In genomic region chr1:45206808-45207624, GRCh38 we compare ENCODE assay signal across 8 cellular contexts. TPM values are rescaled to one million over a fixed set of nuclear protein-coding genes. Genes with fewer than 3 reads are reported as not detected.
DNase-seq lines count a peak whose midpoint lies in the region; ATAC-seq and TF ChIP-seq lines count a peak whose summit lies in the region.

No MANE protein-coding gene starts in this region.

- no peaks in the 10 kb centered on the region for H3K36me3 Mint-ChIP-seq in activated CD4-positive, alpha-beta T cell treated with anti-CD3 and anti-CD28 coated beads, Interleukin-2, amount 10 ng/mL, durations not matched to agents 7 days and 5 days (ENCODE audit: low read depth)
- no peaks in the 10 kb centered on the region for H3K36me3 Mint-ChIP-seq in activated naive CD8-positive, alpha-beta T cell treated with anti-CD3 and anti-CD28 coated beads, Interleukin-2, amount 50 U/mL, for 24 hours (ENCODE audit: low read depth)

- H3K27ac ChIP-seq in liver (ENCODE audit: low read depth in 1 of 2, low read length in 2 of 2) (no peak overlapping the region), thymus (ENCODE audit: low read depth) (peak overlapping the region; percentile 5)

- POLR2A ChIA-PET in activated CD4-positive, alpha-beta T cell treated with anti-CD3 and anti-CD28 coated beads, Interleukin-2, amount 10 ng/mL, durations not matched to agents 7 days and 5 days (lab: Charles Lee) = no interaction called here

- H3K9me3 Mint-ChIP-seq in activated CD4-positive, alpha-beta T cell treated with anti-CD3 and anti-CD28 coated beads, Interleukin-2, amount 10 ng/mL, durations not matched to agents 7 days and 5 days = no peaks in the 10 kb centered on the region
- H3K9me3 Mint-ChIP-seq in activated naive CD8-positive, alpha-beta T cell treated with anti-CD3 and anti-CD28 coated beads, Interleukin-2, amount 50 U/mL, for 24 hours = no peaks in the 10 kb centered on the region

- no peak for TF ChIP-seq RAD21 in liver (IDR thresholded peaks at IDR 0.05)

- CTCF ChIA-PET in activated CD4-positive, alpha-beta T cell treated with anti-CD3 and anti-CD28 coated beads, Interleukin-2, amount 10 ng/mL, durations not matched to agents 7 days and 5 days (lab: Charles Lee) = no interaction called here

- H3K4me3 ChIP-seq in liver (ENCODE audit: low read depth in 1 of 3, low read length in 3 of 3) = peak overlapping the region; percentile 61 to 98 (median 68)
- H3K4me3 ChIP-seq in thymus (ENCODE audit: low read length) = peak overlapping the region; percentile 72

- peaks cover 47% of the 10 kb centered on the region for H3K27me3 Mint-ChIP-seq in activated CD4-positive, alpha-beta T cell treated with anti-CD3 and anti-CD28 coated beads, Interleukin-2, amount 10 ng/mL, durations not matched to agents 7 days and 5 days
- H3K27me3 Mint-ChIP-seq in activated naive CD8-positive, alpha-beta T cell treated with anti-CD3 and anti-CD28 coated beads, Interleukin-2, amount 50 U/mL, for 24 hours = peaks cover 31% of the 10 kb centered on the region

- H3K9ac ChIP-seq in liver (ENCODE audit: low read depth in 1 of 2, low read length in 2 of 2) = peak overlapping the region; percentile 51 to 54

- TF ChIP-seq CTCF in liver (IDR thresholded peaks at IDR 0.05; ENCODE audit: low read depth, low read length, missing input control) = no peak

- H3K27me3 ChIP-seq in liver (ENCODE audit: control insufficient read depth in 4 of 4, insufficient read depth in 4 of 4, low read length in 3 of 4) (no peaks in the 10 kb centered on the region), thymus (ENCODE audit: control insufficient read depth, insufficient read depth) (peaks cover 33% of the 10 kb centered on the region)

- DNase-seq in activated CD4-positive, alpha-beta T cell treated with anti-CD3 and anti-CD28 coated beads, Interleukin-2, amount 10 ng/mL, durations not matched to agents 7 days and 5 days = no peak
- DNase-seq in activated CD4-positive, alpha-beta T cell treated with anti-CD3 and anti-CD28 coated beads, Interleukin-2, amount 50 U/mL, for 4 hours = no peak
- no peak for DNase-seq in activated naive CD8-positive, alpha-beta T cell treated with anti-CD3 and anti-CD28 coated beads, Interleukin-2, amount 50 U/mL, for 24 hours
- no peak for DNase-seq in UCSD-AML1 (lab: John Stamatoyannopoulos, UW; ENCODE audit: unreplicated experiment)
- DNase-seq in NAMALWA (ENCODE audit: low spot score) = no peak
- DNase-seq in HCEC 1CT = no peak

- H3K9me3 ChIP-seq in liver (ENCODE audit: control insufficient read depth in 4 of 4, low read length in 3 of 4) (no peaks in the 10 kb centered on the region), thymus (ENCODE audit: control insufficient read depth) (no peaks in the 10 kb centered on the region)

- peak overlapping the region; percentile 65 for H3K27ac Mint-ChIP-seq in activated CD4-positive, alpha-beta T cell treated with anti-CD3 and anti-CD28 coated beads, Interleukin-2, amount 10 ng/mL, durations not matched to agents 7 days and 5 days
- peak overlapping the region; percentile 79 for H3K27ac Mint-ChIP-seq in activated naive CD8-positive, alpha-beta T cell treated with anti-CD3 and anti-CD28 coated beads, Interleukin-2, amount 50 U/mL, for 24 hours

- 11% methylated on average over 18 of the region's 18 CpGs for WGBS in liver
- 12% methylated on average over 18 of the region's 18 CpGs for WGBS in thymus

- ATAC-seq in activated naive CD8-positive, alpha-beta T cell treated with anti-CD3 and anti-CD28 coated beads, Interleukin-2, amount 50 U/mL, for 24 hours = no peak

- peaks cover 14% of the 10 kb centered on the region for H3K4me1 Mint-ChIP-seq in activated CD4-positive, alpha-beta T cell treated with anti-CD3 and anti-CD28 coated beads, Interleukin-2, amount 10 ng/mL, durations not matched to agents 7 days and 5 days
- peaks cover 35% of the 10 kb centered on the region for H3K4me1 Mint-ChIP-seq in activated naive CD8-positive, alpha-beta T cell treated with anti-CD3 and anti-CD28 coated beads, Interleukin-2, amount 50 U/mL, for 24 hours

- H3K4me1 ChIP-seq in liver (ENCODE audit: control insufficient read depth in 4 of 4, insufficient read depth in 4 of 4, low read length in 3 of 4) (peaks cover 3 to 10% (median 6%) of the 10 kb centered on the region in 4 donors), thymus (ENCODE audit: control insufficient read depth, insufficient read depth, low read length) (no peaks in the 10 kb centered on the region)

- H3K36me3 ChIP-seq in liver (ENCODE audit: control insufficient read depth in 4 of 4, insufficient read depth in 3 of 4, low read depth in 1 of 4, low read length in 3 of 4) = no peaks in the 10 kb centered on the region
- no peaks in the 10 kb centered on the region for H3K36me3 ChIP-seq in thymus (ENCODE audit: control insufficient read depth, insufficient read depth)

- peak overlapping the region; percentile 87 for H3K4me3 Mint-ChIP-seq in activated CD4-positive, alpha-beta T cell treated with anti-CD3 and anti-CD28 coated beads, Interleukin-2, amount 10 ng/mL, durations not matched to agents 7 days and 5 days
- H3K4me3 Mint-ChIP-seq in activated naive CD8-positive, alpha-beta T cell treated with anti-CD3 and anti-CD28 coated beads, Interleukin-2, amount 50 U/mL, for 24 hours = peak overlapping the region; percentile 89

TF ChIP-seq in liver, 16 proteins besides CTCF, POLR2A, EP300 and RAD21:
- TF ChIP-seq JUND (IDR thresholded peaks at IDR 0.05) (no peak), YY1 (IDR thresholded peaks at IDR 0.05) (no peak), RXRA (IDR thresholded peaks at IDR 0.05) (no peak), SP1 (IDR thresholded peaks at IDR 0.05) (no peak), EGR1 (IDR thresholded peaks at IDR 0.05; ENCODE audit: low read depth in 2 of 2) (no peak), HNF4G (IDR thresholded peaks at IDR 0.05) (no peak), NR2F2 (IDR thresholded peaks at IDR 0.05) (no peak), FOXA1 (IDR thresholded peaks at IDR 0.05) (no peak), FOXA2 (IDR thresholded peaks at IDR 0.05) (no peak), GABPA (IDR thresholded peaks at IDR 0.05 in 1 of 2, conservative IDR thresholded peaks at IDR 0.05 in 1 of 2) (no peak), HNF4A (conservative IDR thresholded peaks at IDR 0.05) (no peak), TAF1 (conservative IDR thresholded peaks at IDR 0.05) (no peak)
- TF ChIP-seq, protein P1, sequence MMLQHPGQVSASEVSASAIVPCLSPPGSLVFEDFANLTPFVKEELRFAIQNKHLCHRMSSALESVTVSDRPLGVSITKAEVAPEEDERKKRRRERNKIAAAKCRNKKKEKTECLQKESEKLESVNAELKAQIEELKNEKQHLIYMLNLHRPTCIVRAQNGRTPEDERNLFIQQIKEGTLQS (IDR thresholded peaks at IDR 0.05) = no peak
- TF ChIP-seq, protein P2, sequence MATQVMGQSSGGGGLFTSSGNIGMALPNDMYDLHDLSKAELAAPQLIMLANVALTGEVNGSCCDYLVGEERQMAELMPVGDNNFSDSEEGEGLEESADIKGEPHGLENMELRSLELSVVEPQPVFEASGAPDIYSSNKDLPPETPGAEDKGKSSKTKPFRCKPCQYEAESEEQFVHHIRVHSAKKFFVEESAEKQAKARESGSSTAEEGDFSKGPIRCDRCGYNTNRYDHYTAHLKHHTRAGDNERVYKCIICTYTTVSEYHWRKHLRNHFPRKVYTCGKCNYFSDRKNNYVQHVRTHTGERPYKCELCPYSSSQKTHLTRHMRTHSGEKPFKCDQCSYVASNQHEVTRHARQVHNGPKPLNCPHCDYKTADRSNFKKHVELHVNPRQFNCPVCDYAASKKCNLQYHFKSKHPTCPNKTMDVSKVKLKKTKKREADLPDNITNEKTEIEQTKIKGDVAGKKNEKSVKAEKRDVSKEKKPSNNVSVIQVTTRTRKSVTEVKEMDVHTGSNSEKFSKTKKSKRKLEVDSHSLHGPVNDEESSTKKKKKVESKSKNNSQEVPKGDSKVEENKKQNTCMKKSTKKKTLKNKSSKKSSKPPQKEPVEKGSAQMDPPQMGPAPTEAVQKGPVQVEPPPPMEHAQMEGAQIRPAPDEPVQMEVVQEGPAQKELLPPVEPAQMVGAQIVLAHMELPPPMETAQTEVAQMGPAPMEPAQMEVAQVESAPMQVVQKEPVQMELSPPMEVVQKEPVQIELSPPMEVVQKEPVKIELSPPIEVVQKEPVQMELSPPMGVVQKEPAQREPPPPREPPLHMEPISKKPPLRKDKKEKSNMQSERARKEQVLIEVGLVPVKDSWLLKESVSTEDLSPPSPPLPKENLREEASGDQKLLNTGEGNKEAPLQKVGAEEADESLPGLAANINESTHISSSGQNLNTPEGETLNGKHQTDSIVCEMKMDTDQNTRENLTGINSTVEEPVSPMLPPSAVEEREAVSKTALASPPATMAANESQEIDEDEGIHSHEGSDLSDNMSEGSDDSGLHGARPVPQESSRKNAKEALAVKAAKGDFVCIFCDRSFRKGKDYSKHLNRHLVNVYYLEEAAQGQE (IDR thresholded peaks at IDR 0.05) = no peak
- TF ChIP-seq, protein P3, sequence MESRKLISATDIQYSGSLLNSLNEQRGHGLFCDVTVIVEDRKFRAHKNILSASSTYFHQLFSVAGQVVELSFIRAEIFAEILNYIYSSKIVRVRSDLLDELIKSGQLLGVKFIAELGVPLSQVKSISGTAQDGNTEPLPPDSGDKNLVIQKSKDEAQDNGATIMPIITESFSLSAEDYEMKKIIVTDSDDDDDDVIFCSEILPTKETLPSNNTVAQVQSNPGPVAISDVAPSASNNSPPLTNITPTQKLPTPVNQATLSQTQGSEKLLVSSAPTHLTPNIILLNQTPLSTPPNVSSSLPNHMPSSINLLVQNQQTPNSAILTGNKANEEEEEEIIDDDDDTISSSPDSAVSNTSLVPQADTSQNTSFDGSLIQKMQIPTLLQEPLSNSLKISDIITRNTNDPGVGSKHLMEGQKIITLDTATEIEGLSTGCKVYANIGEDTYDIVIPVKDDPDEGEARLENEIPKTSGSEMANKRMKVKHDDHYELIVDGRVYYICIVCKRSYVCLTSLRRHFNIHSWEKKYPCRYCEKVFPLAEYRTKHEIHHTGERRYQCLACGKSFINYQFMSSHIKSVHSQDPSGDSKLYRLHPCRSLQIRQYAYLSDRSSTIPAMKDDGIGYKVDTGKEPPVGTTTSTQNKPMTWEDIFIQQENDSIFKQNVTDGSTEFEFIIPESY (IDR thresholded peaks at IDR 0.05) = no peak
- TF ChIP-seq, protein P4, sequence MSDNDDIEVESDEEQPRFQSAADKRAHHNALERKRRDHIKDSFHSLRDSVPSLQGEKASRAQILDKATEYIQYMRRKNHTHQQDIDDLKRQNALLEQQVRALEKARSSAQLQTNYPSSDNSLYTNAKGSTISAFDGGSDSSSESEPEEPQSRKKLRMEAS (IDR thresholded peaks at IDR 0.05) = no peak
TF ChIP-seq in liver: peak in this region for 0.

RNA-seq across cellular contexts. Expression of gene ZSWIM5, which starts 0.6 kb away (rescaled TPM):
- under 1 TPM; 0.46 to 0.62 TPM for total RNA-seq in activated CD4-positive, alpha-beta T cell treated with anti-CD3 and anti-CD28 coated beads, Interleukin-2, amount 10 ng/mL, durations not matched to agents 7 days and 5 days
- 1 to 10 TPM; 1.7 to 2.9 TPM for total RNA-seq in liver
- polyA plus RNA-seq in liver (under 1 TPM; 0.67 to 0.87 TPM), thymus (0.39 TPM)
